In the genomic region with DNA sequence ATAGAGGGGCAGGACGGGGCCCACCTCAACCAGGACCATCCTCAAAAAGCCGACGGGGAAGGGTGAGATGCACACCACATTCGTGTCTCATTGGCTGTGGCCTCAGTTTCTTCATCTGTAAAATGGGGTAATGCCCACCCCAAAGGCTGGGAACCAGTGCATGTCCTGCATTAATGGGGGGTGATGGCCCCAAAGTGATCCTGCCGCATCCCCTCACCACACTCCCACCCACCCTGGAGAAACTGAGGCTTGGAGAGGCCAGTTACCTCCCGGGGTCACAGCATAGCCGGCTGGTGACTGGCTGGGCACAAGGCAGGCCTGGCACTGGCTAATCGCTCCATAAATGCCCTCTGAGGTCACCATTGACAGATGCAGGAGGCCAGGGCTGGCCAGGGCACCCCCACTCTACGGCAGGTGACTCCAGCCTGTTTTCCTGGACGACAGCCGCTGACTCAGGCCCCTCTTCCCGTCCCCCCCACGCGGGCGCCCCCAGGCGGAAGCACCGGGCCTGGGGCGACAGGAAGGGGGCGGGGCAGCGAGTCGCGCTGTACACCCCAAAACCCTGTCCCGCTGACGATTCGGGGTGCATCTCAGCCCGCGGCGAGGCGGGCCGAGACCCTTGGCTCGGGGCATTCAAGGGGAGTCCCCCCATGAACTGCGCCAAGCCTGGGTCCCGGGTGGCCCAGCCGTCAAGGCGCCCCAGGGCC, we compare ENCODE assay signal across 9 cellular contexts. TPM values are rescaled to one million over a fixed set of nuclear protein-coding genes. Genes with fewer than 3 reads are reported as not detected.
DNase-seq lines count a peak whose midpoint lies in the region; ATAC-seq, FAIRE-seq and TF ChIP-seq lines count a peak whose summit lies in the region.
"Had no signal": no experiment of that assay in that cellular context is flagged by ENCODE, and none has a peak within 500 bp of the region (broad histone marks: within the 10 kb centered on the region; RNA-seq: fewer than 3 reads in every experiment).

No MANE protein-coding gene starts in this region.

- H3K36me3 ChIP-seq in neuron (ENCODE audit: insufficient read depth, low read length) = peaks cover 16% of the 10 kb centered on the region

- H3K36me3 Mint-ChIP-seq in activated T-cell treated with anti-CD3 and anti-CD28 coated beads, Interleukin-2, amount 50 U/mL, for 4 hours (ENCODE audit: insufficient read depth) = peaks cover 5% of the 10 kb centered on the region
- H3K36me3 Mint-ChIP-seq in stimulated activated naive B cell treated with anti-CD40 and anti-IgM and Interleukin-4, amounts not matched to agents 10 μg/mL and 1 μg/mL and 100 μg/mL, for 72 hours = peaks cover 13 to 16% of the 10 kb centered on the region in 2 donors

- H3K9me3 ChIP-seq in A549 (no peaks in the 10 kb centered on the region), neuron (ENCODE audit: low read length) (no peaks in the 10 kb centered on the region)

- H3K4me1 ChIP-seq in A549 (peaks cover 45% of the 10 kb centered on the region), neuron (ENCODE audit: insufficient read depth, low read length) (peaks cover 25% of the 10 kb centered on the region)

- no peak overlapping the region for H3K27ac Mint-ChIP-seq in stimulated activated naive B cell treated with anti-CD40 and anti-IgM and Interleukin-4, amounts not matched to agents 10 μg/mL and 1 μg/mL and 100 μg/mL, for 72 hours

- peaks cover 15% of the 10 kb centered on the region for H3K4me1 Mint-ChIP-seq in activated T-cell treated with anti-CD3 and anti-CD28 coated beads, Interleukin-2, amount 50 U/mL, for 4 hours (ENCODE audit: low read depth)
- H3K4me1 Mint-ChIP-seq in stimulated activated naive B cell treated with anti-CD40 and anti-IgM and Interleukin-4, amounts not matched to agents 10 μg/mL and 1 μg/mL and 100 μg/mL, for 72 hours = peaks cover 14 to 38% of the 10 kb centered on the region in 2 donors

- no peak overlapping the region for H2AFZ ChIP-seq in neuron (ENCODE audit: low read depth, low read length)

- DNase-seq in A549 (ENCODE audit: low read depth in 1 of 2, low spot score in 1 of 2) = peak in 1 of 2 experiments; percentile 76
- peak; percentile 63 for DNase-seq in NCI-H226
- peak; percentile 67 for DNase-seq in activated T-cell treated with anti-CD3 and anti-CD28 coated beads, Interleukin-2, amount 50 U/mL, for 4 hours
- DNase-seq in fibroblast of pulmonary artery (ENCODE audit: low read depth) = peak; percentile 64
- DNase-seq in stimulated activated naive B cell treated with anti-CD40 and anti-IgM and Interleukin-4, amounts not matched to agents 10 μg/mL and 1 μg/mL and 100 μg/mL, for 72 hours = no peak

- no peaks in the 10 kb centered on the region for H3K9me3 Mint-ChIP-seq in activated T-cell treated with anti-CD3 and anti-CD28 coated beads, Interleukin-2, amount 50 U/mL, for 4 hours
- no peaks in the 10 kb centered on the region for H3K9me3 Mint-ChIP-seq in stimulated activated naive B cell treated with anti-CD40 and anti-IgM and Interleukin-4, amounts not matched to agents 10 μg/mL and 1 μg/mL and 100 μg/mL, for 72 hours
- H3K9me3 Mint-ChIP-seq: neural crest cell had no signal

- no peak for TF ChIP-seq RAD21 in A549 (conservative IDR thresholded peaks at IDR 0.05 in 1 of 2, IDR thresholded peaks at IDR 0.05 in 1 of 2)

- H3K4me3 ChIP-seq in A549 (peak overlapping the region; percentile 97), fibroblast of pulmonary artery (replicated peaks; ENCODE audit: low read depth, low read length) (peak overlapping the region; percentile 73), neuron (ENCODE audit: low read length) (peak overlapping the region; percentile 75)

- TF ChIP-seq CTCF in A549 (IDR thresholded peaks at IDR 0.05) = peak; percentile 35; the same call in 1 of the 3 replicates
- peak; percentile 17 for TF ChIP-seq CTCF in fibroblast of pulmonary artery (IDR thresholded peaks at IDR 0.05; ENCODE audit: low read length, missing control alignments)

- POLR2A ChIA-PET in A549 (lab: Yijun Ruan, JAX) = no interaction called here

- FAIRE-seq in A549 (lab: Jason Lieb, UNC) = no peak

- no peaks in the 10 kb centered on the region for H3K27me3 ChIP-seq in neuron (ENCODE audit: insufficient read depth, low read length)

- H3K4me2 ChIP-seq in A549 = peak overlapping the region; percentile 84

- peak overlapping the region; percentile 93 to 100 for H3K27ac ChIP-seq in A549

- TF ChIP-seq POLR2A in A549 (IDR thresholded peaks at IDR 0.05; ENCODE audit: low read length) = no peak

- CTCF ChIA-PET in A549 (lab: Yijun Ruan, JAX) = interaction anchor here (7.5 kb wide), 1 partner anchor 13 kb away, joined by 500 read pairs; a partner anchor contains a TSS

- no peak for TF ChIP-seq EP300 in A549 (IDR thresholded peaks at IDR 0.05)

- WGBS in A549 (ENCODE audit: missing lambda C conversion rate) = 21% methylated on average over 17 of the region's 35 CpGs

- H3K4me3 Mint-ChIP-seq in activated T-cell treated with anti-CD3 and anti-CD28 coated beads, Interleukin-2, amount 50 U/mL, for 4 hours = peak overlapping the region; percentile 29
- H3K4me3 Mint-ChIP-seq in stimulated activated naive B cell treated with anti-CD40 and anti-IgM and Interleukin-4, amounts not matched to agents 10 μg/mL and 1 μg/mL and 100 μg/mL, for 72 hours = peak overlapping the region in 1 of 2 donors; percentile 88

- ATAC-seq in A549 (peak in 1 of 2 experiments; percentile 4; a peak in 2 of 6 replicates), GM19463 (IDR thresholded peaks at IDR 0.05; ENCODE audit: unreplicated experiment) (peak; percentile 2), HG03378 (IDR thresholded peaks at IDR 0.05; ENCODE audit: unreplicated experiment) (no peak)
- no peak for ATAC-seq in activated T-cell treated with anti-CD3 and anti-CD28 coated beads, Interleukin-2, amount 50 U/mL, for 4 hours
- ATAC-seq in stimulated activated naive B cell treated with anti-CD40 and anti-IgM and Interleukin-4, amounts not matched to agents 10 μg/mL and 1 μg/mL and 100 μg/mL, for 72 hours (replicated peaks) = no peak

- H3K27me3 Mint-ChIP-seq in activated T-cell treated with anti-CD3 and anti-CD28 coated beads, Interleukin-2, amount 50 U/mL, for 4 hours (ENCODE audit: low read depth) = no peaks in the 10 kb centered on the region
- H3K27me3 Mint-ChIP-seq in stimulated activated naive B cell treated with anti-CD40 and anti-IgM and Interleukin-4, amounts not matched to agents 10 μg/mL and 1 μg/mL and 100 μg/mL, for 72 hours = no peaks in the 10 kb centered on the region

TF ChIP-seq in A549, 52 proteins besides CTCF, POLR2A, EP300 and RAD21 (continues in another document):
- TF ChIP-seq KDM1A (IDR thresholded peaks at IDR 0.05; ENCODE audit: low read depth) = peak; percentile 83; the same call in 1 of the 2 replicates
- no peak for TF ChIP-seq FOSL2 (IDR thresholded peaks at IDR 0.05)
- peak; percentile 63 for TF ChIP-seq FOSL2 (CRISPR knock-in tag; IDR thresholded peaks at IDR 0.05)
- TF ChIP-seq, protein P1, sequence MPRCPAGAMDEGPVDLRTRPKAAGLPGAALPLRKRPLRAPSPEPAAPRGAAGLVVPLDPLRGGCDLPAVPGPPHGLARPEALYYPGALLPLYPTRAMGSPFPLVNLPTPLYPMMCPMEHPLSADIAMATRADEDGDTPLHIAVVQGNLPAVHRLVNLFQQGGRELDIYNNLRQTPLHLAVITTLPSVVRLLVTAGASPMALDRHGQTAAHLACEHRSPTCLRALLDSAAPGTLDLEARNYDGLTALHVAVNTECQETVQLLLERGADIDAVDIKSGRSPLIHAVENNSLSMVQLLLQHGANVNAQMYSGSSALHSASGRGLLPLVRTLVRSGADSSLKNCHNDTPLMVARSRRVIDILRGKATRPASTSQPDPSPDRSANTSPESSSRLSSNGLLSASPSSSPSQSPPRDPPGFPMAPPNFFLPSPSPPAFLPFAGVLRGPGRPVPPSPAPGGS (IDR thresholded peaks at IDR 0.05) = no peak

RNA-seq across cellular contexts. Expression of a gene that starts 0.5 kb away (rescaled TPM):
- polyA plus RNA-seq in A549 (2011; rRNA removed) (9.1 and 11.8 TPM in 2 replicates), A549 (2017; fragmentation: RNase III; extraction: RNeasy Plus Mini Kit Qiagen cat#74134 plus additional on column Dnase treatment) (27.7 to 33.4 TPM (median 31.4 TPM) in 3 replicates)
- 17.7 and 27.8 TPM in 2 replicates for polyA plus RNA-seq in A549 (2012; cell fraction: cytosol; rRNA removed)
- 45.7 and 73.9 TPM in 2 replicates for polyA plus RNA-seq in A549 (2012; cell fraction: nucleus; rRNA removed)
- polyA minus RNA-seq in A549 (2011; rRNA and poly(A)+ RNA removed) = 23.7 and 25.2 TPM in 2 replicates
- total RNA-seq in activated T-cell treated with anti-CD3 and anti-CD28 coated beads, Interleukin-2, amount 50 U/mL, for 4 hours = 10 to 100 TPM; 63.2 to 70.0 (median 68.7) TPM

RNA-seq across cellular contexts. Expression of a gene that starts 6.3 kb away (rescaled TPM):
- polyA plus RNA-seq in A549 (2011; rRNA removed) (18.5 and 28.7 TPM in 2 replicates), A549 (2017; fragmentation: RNase III; extraction: RNeasy Plus Mini Kit Qiagen cat#74134 plus additional on column Dnase treatment) (96.9 to 101 TPM (median 99.7 TPM) in 3 replicates)
- polyA plus RNA-seq in A549 (2012; cell fraction: cytosol; rRNA removed) = 158 and 210 TPM in 2 replicates
- 114 and 225 TPM in 2 replicates for polyA plus RNA-seq in A549 (2012; cell fraction: nucleus; rRNA removed)
- polyA minus RNA-seq in A549 (2011; rRNA and poly(A)+ RNA removed) = 12.4 and 18.2 TPM in 2 replicates
- 100 to 1,000 TPM; 259 to 434 (median 312) TPM for total RNA-seq in activated T-cell treated with anti-CD3 and anti-CD28 coated beads, Interleukin-2, amount 50 U/mL, for 4 hours

RNA-seq across cellular contexts. Expression of a gene that starts 10.1 kb away (rescaled TPM):
- polyA plus RNA-seq in A549 (2011; rRNA removed) (0.19 and 0.30 TPM in 2 replicates), A549 (2017; fragmentation: RNase III; extraction: RNeasy Plus Mini Kit Qiagen cat#74134 plus additional on column Dnase treatment) (1.7 to 2.0 TPM (median 1.9 TPM) in 3 replicates)
- 1.3 and 2.3 TPM in 2 replicates for polyA plus RNA-seq in A549 (2012; cell fraction: cytosol; rRNA removed)
- 4.5 and 8.2 TPM in 2 replicates for polyA plus RNA-seq in A549 (2012; cell fraction: nucleus; rRNA removed)
- polyA minus RNA-seq in A549 (2011; rRNA and poly(A)+ RNA removed) = 0.21 and 0.24 TPM in 2 replicates
- total RNA-seq in activated T-cell treated with anti-CD3 and anti-CD28 coated beads, Interleukin-2, amount 50 U/mL, for 4 hours = 1 to 10 TPM in 2 of 3 donors, under 1 TPM in 1; 0.63 to 1.4 (median 1.1) TPM

RNA-seq across cellular contexts. Expression of a gene that starts 21.2 kb away (rescaled TPM):
- 92.4 and 151 TPM in 2 replicates for polyA plus RNA-seq in A549 (2011; rRNA removed)
- polyA plus RNA-seq in A549 (2012; cell fraction: cytosol; rRNA removed) = 111 and 147 TPM in 2 replicates
- 246 and 410 TPM in 2 replicates for polyA plus RNA-seq in A549 (2012; cell fraction: nucleus; rRNA removed)
- polyA plus RNA-seq in A549 (2017; fragmentation: RNase III; extraction: RNeasy Plus Mini Kit Qiagen cat#74134 plus additional on column Dnase treatment) = 178 to 201 TPM (median 189 TPM) in 3 replicates
- 38.3 and 44.0 TPM in 2 replicates for polyA minus RNA-seq in A549 (2011; rRNA and poly(A)+ RNA removed)
- 100 to 1,000 TPM; 269 to 294 (median 285) TPM for total RNA-seq in activated T-cell treated with anti-CD3 and anti-CD28 coated beads, Interleukin-2, amount 50 U/mL, for 4 hours

RNA-seq across cellular contexts. Expression of a gene that starts 27.4 kb away (rescaled TPM):
- polyA plus RNA-seq in A549 (2011; rRNA removed) (22.7 and 24.8 TPM in 2 replicates), A549 (2017; fragmentation: RNase III; extraction: RNeasy Plus Mini Kit Qiagen cat#74134 plus additional on column Dnase treatment) (35.6 to 37.6 TPM (median 37.1 TPM) in 3 replicates)
- 96.5 and 113 TPM in 2 replicates for polyA plus RNA-seq in A549 (2012; cell fraction: cytosol; rRNA removed)
- polyA plus RNA-seq in A549 (2012; cell fraction: nucleus; rRNA removed) = 61.6 and 78.1 TPM in 2 replicates
- 5.3 and 6.7 TPM in 2 replicates for polyA minus RNA-seq in A549 (2011; rRNA and poly(A)+ RNA removed)
- 100 to 1,000 TPM; 189 to 199 (median 194) TPM for total RNA-seq in activated T-cell treated with anti-CD3 and anti-CD28 coated beads, Interleukin-2, amount 50 U/mL, for 4 hours
